In the genomic region with DNA sequence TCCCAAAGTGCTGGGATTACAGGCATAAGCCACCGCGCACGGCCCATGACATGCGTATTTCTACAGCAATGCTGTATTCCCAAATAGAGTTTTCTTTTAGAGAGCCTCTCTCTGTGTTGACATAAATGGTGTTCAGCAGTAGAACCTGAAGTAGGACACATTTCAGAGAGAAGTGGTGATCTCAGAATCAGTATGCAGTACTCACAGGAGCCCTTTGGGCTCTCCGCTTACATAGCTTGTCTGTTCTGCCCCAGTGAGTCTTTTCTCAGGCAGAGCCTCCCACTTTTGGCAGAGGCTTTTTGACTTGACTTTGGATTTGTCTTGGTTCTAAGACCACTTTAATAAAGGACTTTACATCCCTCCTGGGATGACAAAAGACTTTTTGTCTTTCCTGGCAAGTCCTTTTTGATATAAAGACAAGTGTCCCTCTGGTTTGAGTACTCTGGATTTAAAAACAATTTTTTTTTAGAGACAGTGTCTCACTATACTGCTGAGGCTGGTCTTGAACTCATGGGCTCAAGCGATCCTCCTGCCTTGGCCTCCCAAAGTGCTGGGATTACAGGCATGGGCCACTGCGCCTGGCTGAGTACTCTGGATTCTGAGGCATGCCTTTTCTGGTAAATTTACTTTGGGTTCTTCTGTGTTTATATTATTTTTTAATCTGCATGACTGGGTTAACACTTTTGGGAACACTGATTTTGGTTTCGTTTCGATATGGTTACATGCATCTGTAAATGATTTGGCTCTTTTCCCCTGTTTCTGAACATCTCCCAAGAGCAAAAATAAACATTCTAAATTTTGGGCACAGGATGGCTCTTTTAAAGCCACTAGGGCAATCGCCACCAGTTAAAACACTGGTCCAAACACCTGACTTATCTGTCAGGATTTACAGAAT, we compare ENCODE assay signal across 19 cellular contexts.
DNase-seq lines count a peak whose midpoint lies in the region; ATAC-seq, FAIRE-seq and TF ChIP-seq lines count a peak whose summit lies in the region.
"Had no signal": no experiment of that assay in that cellular context is flagged by ENCODE, and none has a peak within 500 bp of the region (broad histone marks: within the 10 kb centered on the region; RNA-seq: fewer than 3 reads in every experiment).

No MANE protein-coding gene starts in this region.

- intact Hi-C loops in transverse colon (cut with DNase I; ENCODE audit: low total_unique reads) = no loop called here

- no peaks in the 10 kb centered on the region for H3K27me3 ChIP-seq in transverse colon
- H3K27me3 ChIP-seq: BE2C, SJCRH30 had no signal

- WGBS in transverse colon (ENCODE audit: low coverage in 1 of 2), 2 donors = 82 to 88% methylated on average over 4 to 10 of the region's 10 CpGs

- H3K4me1 Mint-ChIP-seq in WTC11 = peaks cover 49% of the 10 kb centered on the region
- H3K4me1 Mint-ChIP-seq in mesothelial cell of epicardium = peaks cover 47% of the 10 kb centered on the region

- DNase-seq in WTC11 (ENCODE audit: low spot score) = no peak
- peak; percentile 54 for DNase-seq in fibroblast of the aortic adventitia (ENCODE audit: low read depth)
- no peak for DNase-seq in mesothelial cell of epicardium (ENCODE audit: low spot score in 2 of 2, unreplicated experiment in 2 of 2)
- no peak for DNase-seq in transverse colon
- no peak for DNase-seq in NCI-H1092 (lab: John Stamatoyannopoulos, UW)
- DNase-seq in GM19239 (ENCODE audit: insufficient read length, low spot score) = no peak
- no peak for DNase-seq in stimulated activated naive CD4-positive, alpha-beta T cell treated with Interleukin-2 at 50 U/mL for 16 hours (lab: John Stamatoyannopoulos, UW)
- DNase-seq: activated CD8-positive, alpha-beta T cell treated with anti-CD3 and anti-CD28 coated beads for 36 hours; activated naive CD4-positive, alpha-beta T cell treated with anti-CD3 and anti-CD28 coated beads, Interleukin-2, amount 50 U/mL, for 16 hours; activated T-cell treated with anti-CD3 and anti-CD28 coated beads, Interleukin-2, amount 50 U/mL, for 48 hours; BE2C; head of caudate nucleus; NCI-H1436 treated with DMSO at 0.1 percent for 48 hours; SJCRH30; T-helper 17 cell; WERI-Rb-1 had no signal

- H3K4me1 ChIP-seq in transverse colon = peaks cover 0 to 8% (median 0%) of the 10 kb centered on the region in 4 donors
- H3K4me1 ChIP-seq: BE2C, SJCRH30 had no signal

- H3K27ac Mint-ChIP-seq in WTC11 (peak overlapping the region; percentile 97), mesothelial cell of epicardium (peak overlapping the region; percentile 74)
- H3K27ac Mint-ChIP-seq: activated CD8-positive, alpha-beta T cell treated with anti-CD3 and anti-CD28 coated beads for 36 hours; dendritic cell treated with granulocyte-macrophage colony-stimulating factor and Interleukin-4, amounts not matched to agents 40 ng/mL and 50 ng/mL, for 4 days; T-helper 17 cell had no signal

- H3K36me3 Mint-ChIP-seq in WTC11 (peaks cover 6% of the 10 kb centered on the region; the same call in 1 of the 2 replicates), mesothelial cell of epicardium (peaks cover 9% of the 10 kb centered on the region)

- H3K36me3 ChIP-seq in transverse colon = no peaks in the 10 kb centered on the region
- H3K36me3 ChIP-seq: BE2C, SJCRH30, WERI-Rb-1 had no signal

- peak; percentile 37; the same call in 1 of the 2 replicates for ATAC-seq in WTC11
- ATAC-seq: activated CD8-positive, alpha-beta T cell treated with anti-CD3 and anti-CD28 coated beads for 36 hours; T-helper 17 cell had no signal

- peak overlapping the region in 3 of 4 donors; percentile 23 to 54 (median 35) for H3K27ac ChIP-seq in transverse colon
- H3K27ac ChIP-seq: epithelial cell of prostate, SJCRH30, WERI-Rb-1 had no signal

- H3K9me3 ChIP-seq in transverse colon = no peaks in the 10 kb centered on the region
- H3K9me3 ChIP-seq: BE2C, SJCRH30 had no signal

- TF ChIP-seq CTCF in WTC11 (IDR thresholded peaks at IDR 0.05) (no peak), fibroblast of the aortic adventitia (IDR thresholded peaks at IDR 0.05; ENCODE audit: insufficient read depth, low read length) (no peak), mesothelial cell of epicardium (IDR thresholded peaks at IDR 0.05; ENCODE audit: unreplicated experiment) (no peak), transverse colon (IDR thresholded peaks at IDR 0.05) (no peak)

- no peak for TF ChIP-seq POLR2A in transverse colon (IDR thresholded peaks at IDR 0.05)

- H3K4me3 ChIP-seq in fibroblast of the aortic adventitia (ENCODE audit: low read depth, low read length) (peak overlapping the region; percentile 42), transverse colon (peak overlapping the region in 1 of 4 donors; percentile 7)
- H3K4me3 ChIP-seq: SJCRH30 had no signal

- CTCF ChIA-PET in WTC11 (lab: Charles Lee) = interaction anchor here (1.0 to 1.9 kb wide), 2 partner anchors 190 to 613 kb away, joined by 3 to 4 read pairs; no protein-coding TSS in a partner anchor

- H3K9me3 Mint-ChIP-seq in WTC11 (peaks cover 5% of the 10 kb centered on the region; the same call in 1 of the 2 replicates), mesothelial cell of epicardium (peaks cover 4% of the 10 kb centered on the region)
- H3K9me3 Mint-ChIP-seq: activated CD8-positive, alpha-beta T cell treated with anti-CD3 and anti-CD28 coated beads for 36 hours; brain; dendritic cell treated with granulocyte-macrophage colony-stimulating factor and Interleukin-4, amounts not matched to agents 40 ng/mL and 50 ng/mL, for 4 days had no signal

- H3K4me3 Mint-ChIP-seq in WTC11 (no peak overlapping the region), mesothelial cell of epicardium (no peak overlapping the region)
- H3K4me3 Mint-ChIP-seq: activated CD8-positive, alpha-beta T cell treated with anti-CD3 and anti-CD28 coated beads for 36 hours; dendritic cell treated with granulocyte-macrophage colony-stimulating factor and Interleukin-4, amounts not matched to agents 40 ng/mL and 50 ng/mL, for 4 days; T-helper 17 cell had no signal

- FAIRE-seq in GM19239 (lab: Jason Lieb, UNC) = no peak

- TF ChIP-seq EP300 in transverse colon (IDR thresholded peaks at IDR 0.05; ENCODE audit: low read depth) = no peak

- in situ Hi-C loops in transverse colon (cut with MboI; ENCODE audit: low pct_ligation_motif_present in 1 of 4, low pct_unique_long_range_greater_than_20kb in 1 of 4, low sequenced_read_pairs in 3 of 4) = no loop called here

- no peaks in the 10 kb centered on the region for H3K27me3 Mint-ChIP-seq in WTC11 (ENCODE audit: low read depth)
- H3K27me3 Mint-ChIP-seq in mesothelial cell of epicardium (ENCODE audit: low read depth) = no peaks in the 10 kb centered on the region
- H3K27me3 Mint-ChIP-seq: activated CD8-positive, alpha-beta T cell treated with anti-CD3 and anti-CD28 coated beads for 36 hours; brain; dendritic cell treated with granulocyte-macrophage colony-stimulating factor and Interleukin-4, amounts not matched to agents 40 ng/mL and 50 ng/mL, for 4 days; T-helper 17 cell had no signal

- POLR2A ChIA-PET in WTC11 (lab: Charles Lee) = no interaction called here

TF ChIP-seq in WTC11, 78 proteins besides CTCF, POLR2A, EP300 and RAD21 (continues in another document):
- TF ChIP-seq, protein P1, sequence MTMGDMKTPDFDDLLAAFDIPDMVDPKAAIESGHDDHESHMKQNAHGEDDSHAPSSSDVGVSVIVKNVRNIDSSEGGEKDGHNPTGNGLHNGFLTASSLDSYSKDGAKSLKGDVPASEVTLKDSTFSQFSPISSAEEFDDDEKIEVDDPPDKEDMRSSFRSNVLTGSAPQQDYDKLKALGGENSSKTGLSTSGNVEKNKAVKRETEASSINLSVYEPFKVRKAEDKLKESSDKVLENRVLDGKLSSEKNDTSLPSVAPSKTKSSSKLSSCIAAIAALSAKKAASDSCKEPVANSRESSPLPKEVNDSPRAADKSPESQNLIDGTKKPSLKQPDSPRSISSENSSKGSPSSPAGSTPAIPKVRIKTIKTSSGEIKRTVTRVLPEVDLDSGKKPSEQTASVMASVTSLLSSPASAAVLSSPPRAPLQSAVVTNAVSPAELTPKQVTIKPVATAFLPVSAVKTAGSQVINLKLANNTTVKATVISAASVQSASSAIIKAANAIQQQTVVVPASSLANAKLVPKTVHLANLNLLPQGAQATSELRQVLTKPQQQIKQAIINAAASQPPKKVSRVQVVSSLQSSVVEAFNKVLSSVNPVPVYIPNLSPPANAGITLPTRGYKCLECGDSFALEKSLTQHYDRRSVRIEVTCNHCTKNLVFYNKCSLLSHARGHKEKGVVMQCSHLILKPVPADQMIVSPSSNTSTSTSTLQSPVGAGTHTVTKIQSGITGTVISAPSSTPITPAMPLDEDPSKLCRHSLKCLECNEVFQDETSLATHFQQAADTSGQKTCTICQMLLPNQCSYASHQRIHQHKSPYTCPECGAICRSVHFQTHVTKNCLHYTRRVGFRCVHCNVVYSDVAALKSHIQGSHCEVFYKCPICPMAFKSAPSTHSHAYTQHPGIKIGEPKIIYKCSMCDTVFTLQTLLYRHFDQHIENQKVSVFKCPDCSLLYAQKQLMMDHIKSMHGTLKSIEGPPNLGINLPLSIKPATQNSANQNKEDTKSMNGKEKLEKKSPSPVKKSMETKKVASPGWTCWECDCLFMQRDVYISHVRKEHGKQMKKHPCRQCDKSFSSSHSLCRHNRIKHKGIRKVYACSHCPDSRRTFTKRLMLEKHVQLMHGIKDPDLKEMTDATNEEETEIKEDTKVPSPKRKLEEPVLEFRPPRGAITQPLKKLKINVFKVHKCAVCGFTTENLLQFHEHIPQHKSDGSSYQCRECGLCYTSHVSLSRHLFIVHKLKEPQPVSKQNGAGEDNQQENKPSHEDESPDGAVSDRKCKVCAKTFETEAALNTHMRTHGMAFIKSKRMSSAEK (CRISPR knock-in tag; IDR thresholded peaks at IDR 0.05; ENCODE audit: borderline replicate concordance) = no peak
- TF ChIP-seq, protein P2, sequence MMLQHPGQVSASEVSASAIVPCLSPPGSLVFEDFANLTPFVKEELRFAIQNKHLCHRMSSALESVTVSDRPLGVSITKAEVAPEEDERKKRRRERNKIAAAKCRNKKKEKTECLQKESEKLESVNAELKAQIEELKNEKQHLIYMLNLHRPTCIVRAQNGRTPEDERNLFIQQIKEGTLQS (CRISPR knock-in tag; conservative IDR thresholded peaks at IDR 0.05) = no peak
- TF ChIP-seq ELF4 (CRISPR knock-in tag; IDR thresholded peaks at IDR 0.05; ENCODE audit: low read depth) = no peak
- TF ChIP-seq, protein P3, sequence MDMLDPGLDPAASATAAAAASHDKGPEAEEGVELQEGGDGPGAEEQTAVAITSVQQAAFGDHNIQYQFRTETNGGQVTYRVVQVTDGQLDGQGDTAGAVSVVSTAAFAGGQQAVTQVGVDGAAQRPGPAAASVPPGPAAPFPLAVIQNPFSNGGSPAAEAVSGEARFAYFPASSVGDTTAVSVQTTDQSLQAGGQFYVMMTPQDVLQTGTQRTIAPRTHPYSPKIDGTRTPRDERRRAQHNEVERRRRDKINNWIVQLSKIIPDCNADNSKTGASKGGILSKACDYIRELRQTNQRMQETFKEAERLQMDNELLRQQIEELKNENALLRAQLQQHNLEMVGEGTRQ (CRISPR knock-in tag; IDR thresholded peaks at IDR 0.05) = no peak
